In genomic region chr15:41926184-41927056, GRCh38 we compare ENCODE assay signal across 9 cellular contexts. TPM values are rescaled to one million over a fixed set of nuclear protein-coding genes. Genes with fewer than 3 reads are reported as not detected.
DNase-seq lines count a peak whose midpoint lies in the region; ATAC-seq and TF ChIP-seq lines count a peak whose summit lies in the region.
"Had no signal": no experiment of that assay in that cellular context is flagged by ENCODE, and none has a peak within 500 bp of the region (broad histone marks: within the 10 kb centered on the region; RNA-seq: fewer than 3 reads in every experiment).

No MANE protein-coding gene starts in this region.

- H3K27ac ChIP-seq in DOHH2 (ENCODE audit: low read depth, low read length) (peak overlapping the region; percentile 68), SJCRH30 (no peak overlapping the region)

- H3K9me2 ChIP-seq in DOHH2 (replicated peaks; ENCODE audit: control insufficient read depth, low read length): no peaks in the 10 kb centered on the region

- H3K36me3 ChIP-seq in DOHH2 (ENCODE audit: control insufficient read depth, low read length): 0 out of 2 replicates have a peak, but pooled peaks cover 3% of the 10 kb centered on the region
- H3K36me3 ChIP-seq in SJCRH30: no peaks in the 10 kb centered on the region; the same call in 1 of the 2 replicates

- POLR2A ChIA-PET in T-cell (lab: Charles Lee): interaction anchor here in 1 of 2 donors (0.5 kb wide), 1 partner anchor 24 kb away, joined by 3 read pairs; no protein-coding TSS in a partner anchor

- TF ChIP-seq CTCF in DOHH2 (IDR thresholded peaks at IDR 0.05; ENCODE audit: low read depth, low read length, poor library complexity, severe bottlenecking) (no peak), osteocyte (IDR thresholded peaks at IDR 0.05) (no peak)

- CTCF ChIA-PET in T-cell (lab: Charles Lee): no interaction called here

- H3K27me3 Mint-ChIP-seq in T-cell: no peaks in the 10 kb centered on the region
- no peaks in the 10 kb centered on the region for H3K27me3 Mint-ChIP-seq in osteocyte (ENCODE audit: unreplicated experiment)

- H3K9me3 ChIP-seq in DOHH2 (ENCODE audit: control insufficient read depth, insufficient read depth, low read length) (no peaks in the 10 kb centered on the region), SJCRH30 (replicated peaks) (no peaks in the 10 kb centered on the region)

- H3K4me1 Mint-ChIP-seq in T-cell (peaks cover 17 to 43% (median 25%) of the 10 kb centered on the region in 3 donors), osteocyte (ENCODE audit: unreplicated experiment) (peaks cover 65% of the 10 kb centered on the region)

- H3F3A ChIP-seq in DOHH2 (ENCODE audit: control insufficient read depth, insufficient read depth): peaks cover 15% of the 10 kb centered on the region; the same call in 1 of the 2 replicates

- peak overlapping the region; percentile 58 for H3K4me2 ChIP-seq in DOHH2 (ENCODE audit: low read length)

- no peaks in the 10 kb centered on the region for H3K9me3 Mint-ChIP-seq in T-cell
- H3K9me3 Mint-ChIP-seq in osteocyte (ENCODE audit: unreplicated experiment): no peaks in the 10 kb centered on the region

- no peaks in the 10 kb centered on the region for H3K79me2 ChIP-seq in DOHH2 (ENCODE audit: control insufficient read depth, low read length)

- H3K27ac Mint-ChIP-seq in T-cell (peak overlapping the region; percentile 82 to 94), osteocyte (ENCODE audit: unreplicated experiment) (peak overlapping the region; percentile 57)

- H3K4me1 ChIP-seq in DOHH2 (ENCODE audit: control insufficient read depth, low read length) (peaks cover 37% of the 10 kb centered on the region), SJCRH30 (peaks cover 40% of the 10 kb centered on the region)

- no peaks in the 10 kb centered on the region for H3K27me3 ChIP-seq in DOHH2 (ENCODE audit: control insufficient read depth, low read length)
- no peaks in the 10 kb centered on the region for H3K27me3 ChIP-seq in SJCRH30

- H3K36me3 Mint-ChIP-seq in T-cell (peaks cover 13% of the 10 kb centered on the region), osteocyte (ENCODE audit: unreplicated experiment) (peaks cover 16% of the 10 kb centered on the region)

- peak; percentile 75 to 86 (median 82) for ATAC-seq in T-cell (replicated peaks in 1 of 4)

- H3K4me3 Mint-ChIP-seq in T-cell (peak overlapping the region in 1 of 3 donors; percentile 25), osteocyte (ENCODE audit: unreplicated experiment) (no peak overlapping the region)

- H3K4me3 ChIP-seq in DOHH2 (ENCODE audit: low read length) (peak overlapping the region; percentile 33; the same call in 1 of the 2 replicates), SJCRH30 (no peak overlapping the region)

- DNase-seq in T-cell (no peak), fibroblast of peridontal ligament (ENCODE audit: extremely low read depth) (peak; percentile 21), osteocyte (ENCODE audit: extremely low spot score, unreplicated experiment) (no peak), SJCRH30 (no peak), mesenteric fat pad (ENCODE audit: low spot score) (no peak), erythroblast (lab: John Stamatoyannopoulos, UW) (no peak), germinal center (ENCODE audit: low spot score) (no peak)
- DNase-seq: glutamatergic neuron had no signal

- no peaks in the 10 kb centered on the region for H4K20me1 ChIP-seq in DOHH2 (ENCODE audit: control insufficient read depth, insufficient read depth, low read depth, low read length)

- no peak for TF ChIP-seq POLR2A in erythroblast (IDR thresholded peaks at IDR 0.05; ENCODE audit: low read length)

RNA-seq across cellular contexts. Expression of gene SPTBN5, which starts 32.6 kb away (rescaled TPM):
- 1 to 10 TPM; 1.0 to 4.0 (median 2.2) TPM for total RNA-seq in T-cell
- total RNA-seq in osteocyte: 3.0 and 3.2 TPM in 2 replicates
- 0.38 and 0.55 TPM in 2 replicates for total RNA-seq in SJCRH30 (2014; rRNA removed; shearing (Covaris generic))
- total RNA-seq in mesenteric fat pad: 1.6 TPM

RNA-seq across cellular contexts. Expression of gene EHD4, which starts 45.9 kb away (rescaled TPM):
- total RNA-seq in T-cell (10 to 100 TPM; 11.7 to 46.8 (median 16.8) TPM), osteocyte (20.9 and 21.7 TPM in 2 replicates), mesenteric fat pad (35.7 TPM)
- total RNA-seq in SJCRH30 (2014; rRNA removed; shearing (Covaris generic)): 20.8 TPM in 2 replicates
